In the genomic region with DNA sequence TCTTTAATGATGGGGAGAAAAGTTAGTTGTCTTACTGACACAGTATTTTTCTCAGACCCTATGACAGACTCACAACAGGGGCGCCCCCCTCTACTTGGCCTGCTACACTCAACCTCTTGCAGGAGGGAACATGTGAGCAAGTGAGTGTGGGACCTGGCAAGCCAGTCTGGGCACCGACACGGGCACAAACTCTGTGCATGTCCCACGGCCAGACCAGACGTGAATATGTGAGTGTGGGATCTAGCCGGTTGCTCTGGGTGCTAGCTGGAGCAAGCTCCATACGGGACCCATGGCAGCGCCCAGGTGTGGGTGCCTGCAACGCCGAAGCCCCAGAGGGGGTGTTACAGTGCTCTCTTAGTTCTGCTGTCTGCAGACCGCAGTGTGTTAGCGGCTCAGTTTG, we compare ENCODE assay signal across 1 cellular context.
TF ChIP-seq lines count a peak whose summit lies in the region.

No MANE protein-coding gene starts in this region.

TF ChIP-seq in K562, 482 proteins besides CTCF, POLR2A, EP300 and RAD21 (continued from another document):
- TF ChIP-seq, protein P1, sequence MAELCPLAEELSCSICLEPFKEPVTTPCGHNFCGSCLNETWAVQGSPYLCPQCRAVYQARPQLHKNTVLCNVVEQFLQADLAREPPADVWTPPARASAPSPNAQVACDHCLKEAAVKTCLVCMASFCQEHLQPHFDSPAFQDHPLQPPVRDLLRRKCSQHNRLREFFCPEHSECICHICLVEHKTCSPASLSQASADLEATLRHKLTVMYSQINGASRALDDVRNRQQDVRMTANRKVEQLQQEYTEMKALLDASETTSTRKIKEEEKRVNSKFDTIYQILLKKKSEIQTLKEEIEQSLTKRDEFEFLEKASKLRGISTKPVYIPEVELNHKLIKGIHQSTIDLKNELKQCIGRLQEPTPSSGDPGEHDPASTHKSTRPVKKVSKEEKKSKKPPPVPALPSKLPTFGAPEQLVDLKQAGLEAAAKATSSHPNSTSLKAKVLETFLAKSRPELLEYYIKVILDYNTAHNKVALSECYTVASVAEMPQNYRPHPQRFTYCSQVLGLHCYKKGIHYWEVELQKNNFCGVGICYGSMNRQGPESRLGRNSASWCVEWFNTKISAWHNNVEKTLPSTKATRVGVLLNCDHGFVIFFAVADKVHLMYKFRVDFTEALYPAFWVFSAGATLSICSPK (IDR thresholded peaks at IDR 0.05; ENCODE audit: borderline replicate concordance) = no peak
- TF ChIP-seq LARP7 (IDR thresholded peaks at IDR 0.05) (no peak), GTF2A2 (tag; IDR thresholded peaks at IDR 0.05) (no peak)
- TF ChIP-seq, protein P2, sequence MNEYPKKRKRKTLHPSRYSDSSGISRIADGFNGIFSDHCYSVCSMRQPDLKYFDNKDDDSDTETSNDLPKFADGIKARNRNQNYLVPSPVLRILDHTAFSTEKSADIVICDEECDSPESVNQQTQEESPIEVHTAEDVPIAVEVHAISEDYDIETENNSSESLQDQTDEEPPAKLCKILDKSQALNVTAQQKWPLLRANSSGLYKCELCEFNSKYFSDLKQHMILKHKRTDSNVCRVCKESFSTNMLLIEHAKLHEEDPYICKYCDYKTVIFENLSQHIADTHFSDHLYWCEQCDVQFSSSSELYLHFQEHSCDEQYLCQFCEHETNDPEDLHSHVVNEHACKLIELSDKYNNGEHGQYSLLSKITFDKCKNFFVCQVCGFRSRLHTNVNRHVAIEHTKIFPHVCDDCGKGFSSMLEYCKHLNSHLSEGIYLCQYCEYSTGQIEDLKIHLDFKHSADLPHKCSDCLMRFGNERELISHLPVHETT (CRISPR knock-in tag; conservative IDR thresholded peaks at IDR 0.05 in 1 of 2, IDR thresholded peaks at IDR 0.05 in 1 of 2) = 0 out of 4 replicates have a peak, but pooled peaks of 1 of the 2 experiments have one; percentile 20
